Comparison of ENCODE assay signal across 24 cellular contexts in the genomic region with DNA sequence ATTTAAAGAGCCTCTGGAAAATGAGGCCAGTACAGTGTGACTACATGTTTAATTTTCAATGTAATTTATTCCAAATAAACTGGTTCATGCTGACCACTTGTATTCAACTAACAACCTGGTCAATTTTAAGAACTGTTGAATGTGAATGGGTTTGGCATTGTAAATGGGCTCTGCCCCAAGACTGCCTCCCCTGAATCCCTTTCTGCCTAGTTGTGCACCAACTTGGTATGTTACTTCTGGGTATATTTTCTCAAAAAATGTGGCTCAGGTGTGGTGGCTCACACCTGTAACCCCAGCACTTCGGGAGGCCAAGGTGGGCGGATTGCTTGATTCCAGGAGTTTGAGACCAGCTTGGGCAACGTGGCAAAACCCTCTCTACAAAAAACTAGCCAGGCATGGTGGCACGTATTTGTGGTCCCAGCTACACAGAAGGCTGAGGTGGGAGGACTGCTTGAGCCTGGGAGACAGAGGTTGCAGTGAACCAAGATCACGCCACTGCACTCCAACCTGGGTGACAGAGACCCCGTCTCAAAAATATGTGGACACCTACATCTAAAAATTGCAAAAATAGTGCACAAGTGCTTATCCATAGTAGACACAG. TPM values are rescaled to one million over a fixed set of nuclear protein-coding genes. Genes with fewer than 3 reads are reported as not detected.
DNase-seq lines count a peak whose midpoint lies in the region; ATAC-seq, FAIRE-seq and TF ChIP-seq lines count a peak whose summit lies in the region.
"Had no signal": no experiment of that assay in that cellular context is flagged by ENCODE, and none has a peak within 500 bp of the region (broad histone marks: within the 10 kb centered on the region; RNA-seq: fewer than 3 reads in every experiment).

No MANE protein-coding gene starts in this region.

- H2AFZ ChIP-seq in GM23248, result no peak overlapping the region
- no peak overlapping the region for H2AFZ ChIP-seq in astrocyte (ENCODE audit: low read depth, low read length)

- intact Hi-C loops in activated CD8-positive, alpha-beta T cell treated with anti-CD3 and anti-CD28 coated beads for 36 hours (cut with micrococcal nuclease), result no loop called here
- intact Hi-C loops in heart left ventricle (cut with DNase I), result loop anchor here in 2 of 10 donors (10.0 kb wide), 2 partner anchors 73 to 87 kb away; a partner anchor contains a TSS

- H3K9me3 ChIP-seq in GM23248 (ENCODE audit: low read depth) (no peaks in the 10 kb centered on the region), astrocyte (ENCODE audit: insufficient read depth, low read depth, low read length) (no peaks in the 10 kb centered on the region), heart left ventricle (no peaks in the 10 kb centered on the region)
- H3K9me3 ChIP-seq: neutrophil, uterus had no signal

- peaks cover 92% of the 10 kb centered on the region for H3F3A ChIP-seq in GM23248 (ENCODE audit: insufficient read depth)

- 71 to 73% methylated on average over 6 of the region's 6 CpGs for WGBS in GM23248 (ENCODE audit: low coverage in 1 of 2, low lambda C conversion rate in 2 of 2, missing lambda C conversion rate in 2 of 2), 2 experiments
- WGBS in heart left ventricle, 4 donors, result 91 to 94% (median 93%) methylated on average over 6 of the region's 6 CpGs

- peak overlapping the region; percentile 71 for H3K27ac Mint-ChIP-seq in activated CD8-positive, alpha-beta T cell treated with anti-CD3 and anti-CD28 coated beads for 36 hours
- H3K27ac Mint-ChIP-seq in activated CD8-positive, alpha-beta T cell treated with anti-CD3 and anti-CD28 coated beads, Interleukin-2, amount 10 ng/mL, durations not matched to agents 7 days and 5 days, result no peak overlapping the region
- H3K27ac Mint-ChIP-seq in astrocyte (ENCODE audit: unreplicated experiment) (peak overlapping the region; percentile 51), nephron (peak overlapping the region in 2 of 3 experiments; percentile 40 to 84)

- no peak for FAIRE-seq in astrocyte (lab: Jason Lieb, UNC)
- FAIRE-seq: keratinocyte had no signal

- H3K9me3 Mint-ChIP-seq in activated CD8-positive, alpha-beta T cell treated with anti-CD3 and anti-CD28 coated beads for 36 hours, result no peaks in the 10 kb centered on the region
- no peaks in the 10 kb centered on the region for H3K9me3 Mint-ChIP-seq in activated CD8-positive, alpha-beta T cell treated with anti-CD3 and anti-CD28 coated beads, Interleukin-2, amount 10 ng/mL, durations not matched to agents 7 days and 5 days (ENCODE audit: insufficient read depth)
- H3K9me3 Mint-ChIP-seq in astrocyte (ENCODE audit: unreplicated experiment), result no peaks in the 10 kb centered on the region
- H3K9me3 Mint-ChIP-seq in nephron, result no peaks in the 10 kb centered on the region

- H3K4me3 ChIP-seq in GM23248, result no peak overlapping the region
- H3K4me3 ChIP-seq in astrocyte (ENCODE audit: insufficient read depth, low read depth, low read length), result no peak overlapping the region
- no peak overlapping the region for H3K4me3 ChIP-seq in heart left ventricle
- H3K4me3 ChIP-seq: cardiac muscle cell, uterus had no signal

- H4K20me1 ChIP-seq in GM23248 (ENCODE audit: insufficient read depth) (peaks cover 16% of the 10 kb centered on the region), astrocyte (ENCODE audit: insufficient read depth, low read length) (peaks cover 76% of the 10 kb centered on the region)

- 0 out of 2 replicates have a peak overlapping the region, but pooled peaks have one; percentile 7 for H3K9ac ChIP-seq in GM23248
- H3K9ac ChIP-seq in astrocyte (ENCODE audit: low read length), result no peak overlapping the region
- H3K9ac ChIP-seq: KMS-11 had no signal

- no peak for TF ChIP-seq POLR2A in heart left ventricle (IDR thresholded peaks at IDR 0.05)

- POLR2A ChIA-PET in activated CD8-positive, alpha-beta T cell treated with anti-CD3 and anti-CD28 coated beads for 36 hours (lab: Charles Lee), result interaction anchor here (0.6 to 1.5 kb wide), 6 partner anchors 9 to 1146 kb away, joined by 3 to 5 read pairs (median 3); no protein-coding TSS in a partner anchor
- POLR2A ChIA-PET in activated CD8-positive, alpha-beta T cell treated with anti-CD3 and anti-CD28 coated beads, Interleukin-2, amount 10 ng/mL, durations not matched to agents 7 days and 5 days (lab: Charles Lee), result interaction anchor here (1.2 kb wide), 1 partner anchor 86 kb away, joined by 3 read pairs; no protein-coding TSS in a partner anchor

- in situ Hi-C loops in GM23248 (cut with MboI), result no loop called here

- H3K27me3 ChIP-seq in GM23248 (replicated peaks; ENCODE audit: insufficient read depth), result no peaks in the 10 kb centered on the region
- no peaks in the 10 kb centered on the region for H3K27me3 ChIP-seq in astrocyte (ENCODE audit: insufficient read depth, low read length)
- no peaks in the 10 kb centered on the region for H3K27me3 ChIP-seq in heart left ventricle
- H3K27me3 ChIP-seq: cardiac muscle cell, uterus had no signal

- H3K4me2 ChIP-seq in GM23248 (ENCODE audit: unreplicated experiment) (no peak overlapping the region), astrocyte (ENCODE audit: low read length) (no peak overlapping the region)
- H3K4me2 ChIP-seq: KMS-11 had no signal

- no peak for ATAC-seq in activated CD8-positive, alpha-beta T cell treated with anti-CD3 and anti-CD28 coated beads for 36 hours
- no peak for ATAC-seq in activated CD8-positive, alpha-beta T cell treated with anti-CD3 and anti-CD28 coated beads, Interleukin-2, amount 10 ng/mL, durations not matched to agents 7 days and 5 days
- no peak for ATAC-seq in heart left ventricle
- ATAC-seq: right cardiac atrium, Right ventricle myocardium inferior had no signal

- H3K9me2 ChIP-seq in GM23248 (ENCODE audit: insufficient read depth), result no peaks in the 10 kb centered on the region

- H3K79me2 ChIP-seq in GM23248 (ENCODE audit: insufficient read depth), result peaks cover 19% of the 10 kb centered on the region
- peaks cover 37% of the 10 kb centered on the region for H3K79me2 ChIP-seq in astrocyte (ENCODE audit: insufficient read depth, low read length)

- no peak for DNase-seq in activated CD8-positive, alpha-beta T cell treated with anti-CD3 and anti-CD28 coated beads for 36 hours
- no peak for DNase-seq in activated CD8-positive, alpha-beta T cell treated with anti-CD3 and anti-CD28 coated beads, Interleukin-2, amount 10 ng/mL, durations not matched to agents 7 days and 5 days
- DNase-seq in GM23248, result no peak
- no peak for DNase-seq in astrocyte (ENCODE audit: low read depth)
- no peak for DNase-seq in heart left ventricle
- no peak for DNase-seq in GOT3 (lab: John Stamatoyannopoulos, UW)
- no peak for DNase-seq in caudate nucleus (lab: John Stamatoyannopoulos, UW)
- DNase-seq: effector memory CD4-positive, alpha-beta T cell; mesendoderm; NCI-H1092; NCI-H2081 treated with DMSO at 0.1 percent for 48 hours; NCI-H524 treated with DMSO at 0.1 percent for 48 hours; right cardiac atrium; T-helper 2 cell; uterus had no signal

- CTCF ChIA-PET in activated CD8-positive, alpha-beta T cell treated with anti-CD3 and anti-CD28 coated beads for 36 hours (lab: Charles Lee), result interaction anchor here (1.2 kb wide), 1 partner anchor 18 kb away, joined by 6 read pairs; no protein-coding TSS in a partner anchor
- CTCF ChIA-PET in activated CD8-positive, alpha-beta T cell treated with anti-CD3 and anti-CD28 coated beads, Interleukin-2, amount 10 ng/mL, durations not matched to agents 7 days and 5 days (lab: Charles Lee), result no interaction called here

- H3K36me3 ChIP-seq in GM23248 (ENCODE audit: low read depth) (peaks cover 66% of the 10 kb centered on the region), astrocyte (ENCODE audit: insufficient read depth, low read length) (peaks cover 48% of the 10 kb centered on the region), heart left ventricle (peaks cover under 1 to 83% (median 78%) of the 10 kb centered on the region in 9 donors)
- H3K36me3 ChIP-seq: uterus had no signal

- peaks cover 66% of the 10 kb centered on the region for H3K4me1 Mint-ChIP-seq in activated CD8-positive, alpha-beta T cell treated with anti-CD3 and anti-CD28 coated beads for 36 hours (ENCODE audit: low read depth)
- H3K4me1 Mint-ChIP-seq in activated CD8-positive, alpha-beta T cell treated with anti-CD3 and anti-CD28 coated beads, Interleukin-2, amount 10 ng/mL, durations not matched to agents 7 days and 5 days (ENCODE audit: low read depth), result peaks cover 40% of the 10 kb centered on the region
- H3K4me1 Mint-ChIP-seq in astrocyte (ENCODE audit: low read depth, unreplicated experiment) (peaks cover 24% of the 10 kb centered on the region), nephron (peaks cover 4% of the 10 kb centered on the region)

- H3K4me3 Mint-ChIP-seq in activated CD8-positive, alpha-beta T cell treated with anti-CD3 and anti-CD28 coated beads for 36 hours, result peak overlapping the region; percentile 14
- H3K4me3 Mint-ChIP-seq in activated CD8-positive, alpha-beta T cell treated with anti-CD3 and anti-CD28 coated beads, Interleukin-2, amount 10 ng/mL, durations not matched to agents 7 days and 5 days, result no peak overlapping the region
- H3K4me3 Mint-ChIP-seq in astrocyte (ENCODE audit: unreplicated experiment), result no peak overlapping the region
- H3K4me3 Mint-ChIP-seq in nephron, result no peak overlapping the region

- TF ChIP-seq CTCF in activated CD8-positive, alpha-beta T cell treated with anti-CD3 and anti-CD28 coated beads for 36 hours (IDR thresholded peaks at IDR 0.05), result no peak
- TF ChIP-seq CTCF in astrocyte (IDR thresholded peaks at IDR 0.05; ENCODE audit: insufficient read depth, low read depth, low read length) (no peak), nephron (IDR thresholded peaks at IDR 0.05; ENCODE audit: unreplicated experiment in 3 of 3) (no peak), heart left ventricle (IDR thresholded peaks at IDR 0.05) (no peak)

- peaks cover 18% of the 10 kb centered on the region for H3K4me1 ChIP-seq in GM23248 (ENCODE audit: insufficient read depth)
- H3K4me1 ChIP-seq in astrocyte (ENCODE audit: insufficient read depth, low read length), result peaks cover 10% of the 10 kb centered on the region
- peaks cover 0 to 22% (median 10%) of the 10 kb centered on the region in 12 donors for H3K4me1 ChIP-seq in heart left ventricle

- peaks cover 66% of the 10 kb centered on the region for H3K36me3 Mint-ChIP-seq in activated CD8-positive, alpha-beta T cell treated with anti-CD3 and anti-CD28 coated beads for 36 hours (ENCODE audit: low read depth)
- H3K36me3 Mint-ChIP-seq in activated CD8-positive, alpha-beta T cell treated with anti-CD3 and anti-CD28 coated beads, Interleukin-2, amount 10 ng/mL, durations not matched to agents 7 days and 5 days (ENCODE audit: low read depth), result peaks cover 69% of the 10 kb centered on the region
- peaks cover 23% of the 10 kb centered on the region for H3K36me3 Mint-ChIP-seq in astrocyte (ENCODE audit: low read depth, unreplicated experiment)
- peaks cover 67% of the 10 kb centered on the region for H3K36me3 Mint-ChIP-seq in nephron (ENCODE audit: low read depth)

- no peaks in the 10 kb centered on the region for H3K27me3 Mint-ChIP-seq in activated CD8-positive, alpha-beta T cell treated with anti-CD3 and anti-CD28 coated beads for 36 hours
- no peaks in the 10 kb centered on the region for H3K27me3 Mint-ChIP-seq in activated CD8-positive, alpha-beta T cell treated with anti-CD3 and anti-CD28 coated beads, Interleukin-2, amount 10 ng/mL, durations not matched to agents 7 days and 5 days (ENCODE audit: low read depth)
- H3K27me3 Mint-ChIP-seq in astrocyte (ENCODE audit: low read depth, unreplicated experiment) (no peaks in the 10 kb centered on the region), nephron (ENCODE audit: low read depth) (no peaks in the 10 kb centered on the region)

- H3K27ac ChIP-seq in GM23248, result 0 out of 2 replicates have a peak overlapping the region, but pooled peaks have one; percentile 3
- no peak overlapping the region for H3K27ac ChIP-seq in astrocyte (ENCODE audit: low read depth, low read length)
- no peak overlapping the region for H3K27ac ChIP-seq in heart left ventricle
- H3K27ac ChIP-seq in caudate nucleus (ENCODE audit: low read depth, low read length), result no peak overlapping the region
- H3K27ac ChIP-seq: C4-2B, cardiac muscle cell, HL-60, KMS-11, neutrophil, uterus had no signal

RNA-seq across cellular contexts. Expression of a gene that starts 7.2 kb away (rescaled TPM):
- total RNA-seq in activated CD8-positive, alpha-beta T cell treated with anti-CD3 and anti-CD28 coated beads for 36 hours, result 1,000 to 10,000 TPM; 2,605 to 2,684 TPM
- total RNA-seq in activated CD8-positive, alpha-beta T cell treated with anti-CD3 and anti-CD28 coated beads, Interleukin-2, amount 10 ng/mL, durations not matched to agents 7 days and 5 days, result 1,000 to 10,000 TPM; 1,107 to 1,219 TPM
- total RNA-seq in GM23248 (2014; rRNA removed; shearing (Covaris generic)), result 3,138 and 3,826 TPM in 2 replicates
- 588 and 627 TPM in 2 replicates for polyA plus RNA-seq in GM23248 (2016; fragmentation: Nextera tagmentation; extraction: Ambion mirVana)
- total RNA-seq in astrocyte, result 963 and 1,047 TPM in 2 replicates
- 1,000 to 10,000 TPM in 2 of 9 donors, 100 to 1,000 TPM in 7; 576 to 1,701 (median 925) TPM for total RNA-seq in heart left ventricle
- 1,000 to 10,000 TPM; 1,241 to 2,059 TPM for polyA plus RNA-seq in heart left ventricle

RNA-seq across cellular contexts. Expression of a gene that starts 7.3 kb away (rescaled TPM):
- total RNA-seq in activated CD8-positive, alpha-beta T cell treated with anti-CD3 and anti-CD28 coated beads for 36 hours, result 10 to 100 TPM; 35.8 to 42.5 TPM
- 10 to 100 TPM; 15.3 to 16.1 TPM for total RNA-seq in activated CD8-positive, alpha-beta T cell treated with anti-CD3 and anti-CD28 coated beads, Interleukin-2, amount 10 ng/mL, durations not matched to agents 7 days and 5 days
- total RNA-seq in GM23248 (2014; rRNA removed; shearing (Covaris generic)), result 5.7 and 15.7 TPM in 2 replicates
- polyA plus RNA-seq in GM23248 (2016; fragmentation: Nextera tagmentation; extraction: Ambion mirVana), result 5.6 and 6.8 TPM in 2 replicates
- total RNA-seq in astrocyte, result 9.6 and 11.0 TPM in 2 replicates
- 10 to 100 TPM; 15.9 to 34.4 (median 20.2) TPM for total RNA-seq in heart left ventricle
- 10 to 100 TPM; 15.8 to 21.3 TPM for polyA plus RNA-seq in heart left ventricle

RNA-seq across cellular contexts. Expression of a gene that starts 44.8 kb away (rescaled TPM):
- total RNA-seq in activated CD8-positive, alpha-beta T cell treated with anti-CD3 and anti-CD28 coated beads for 36 hours, result not detected
- not detected for total RNA-seq in activated CD8-positive, alpha-beta T cell treated with anti-CD3 and anti-CD28 coated beads, Interleukin-2, amount 10 ng/mL, durations not matched to agents 7 days and 5 days
- not detected in 2 replicates for total RNA-seq in GM23248 (2014; rRNA removed; shearing (Covaris generic))
- not detected in 2 replicates for polyA plus RNA-seq in GM23248 (2016; fragmentation: Nextera tagmentation; extraction: Ambion mirVana)
- total RNA-seq in astrocyte, result not detected in 2 replicates
- 1 to 10 TPM in 1 of 9 donors, under 1 TPM in 3, not detected in 5; 0.08 to 2.9 (median 0.25) TPM for total RNA-seq in heart left ventricle
- polyA plus RNA-seq in heart left ventricle, result under 1 TPM; 0.08 to 0.18 TPM
- total RNA-seq: cardiac muscle cell, Daoy had no signal
- polyA plus RNA-seq: keratinocyte had no signal
